In the genomic region with DNA sequence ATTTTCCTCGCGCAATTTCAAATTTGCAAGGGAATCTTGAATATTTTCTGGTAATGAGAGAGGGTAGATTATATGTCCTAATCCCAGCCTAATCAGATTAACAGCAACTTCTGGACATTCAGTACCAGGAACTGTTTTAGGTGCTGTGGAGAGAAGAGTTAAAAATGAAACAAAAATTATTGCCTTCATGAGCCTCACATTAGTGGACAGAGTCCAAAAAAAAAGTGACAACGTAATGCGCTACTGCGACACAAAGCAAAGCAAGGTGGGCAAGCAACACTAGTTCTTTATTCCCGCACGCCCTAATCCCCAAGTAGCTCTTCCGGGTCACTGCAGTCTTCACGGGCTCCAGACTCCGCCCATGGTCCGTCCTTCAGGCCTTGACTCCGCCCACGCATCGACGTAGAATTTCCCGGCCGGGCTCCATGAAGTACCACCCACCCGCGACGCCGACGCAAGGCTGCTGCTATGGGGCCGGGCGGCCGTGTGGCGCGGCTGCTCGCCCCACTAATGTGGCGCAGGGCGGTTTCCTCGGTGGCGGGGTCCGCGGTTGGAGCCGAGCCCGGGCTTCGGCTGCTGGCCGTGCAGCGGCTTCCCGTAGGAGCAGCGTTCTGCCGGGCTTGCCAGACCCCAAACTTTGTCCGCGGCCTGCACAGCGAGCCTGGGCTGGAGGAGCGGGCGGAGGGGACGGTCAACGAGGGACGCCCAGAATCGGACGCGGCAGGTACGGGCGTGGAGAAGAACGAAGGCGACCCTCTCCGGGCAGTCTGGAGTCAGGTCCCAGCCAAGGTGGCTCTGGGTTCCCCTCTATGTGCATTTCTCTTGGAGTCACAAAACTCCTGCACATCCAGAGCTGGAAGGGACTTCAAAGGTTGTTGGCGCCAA, we compare ENCODE assay signal across 1 cellular context.
A peak's percentile ranks its signal among the peaks of the same experiment; 100 is the strongest.
TF ChIP-seq lines count a peak whose summit lies in the region.

Gene MALSU1 (plus strand): TSS at position 455 of the 885 bp plus-strand sequence. CDS start 14 bp downstream, at position 469.

TF ChIP-seq in HepG2, 621 proteins besides CTCF, POLR2A, EP300 and RAD21 (continued from another document and continues in another):
- peak; percentile 97 for TF ChIP-seq ZNF687 (CRISPR knock-in tag; IDR thresholded peaks at IDR 0.05)
- no peak for TF ChIP-seq ZNF713 (CRISPR knock-in tag; IDR thresholded peaks at IDR 0.05)
- no peak for TF ChIP-seq CREBL2 (CRISPR knock-in tag; IDR thresholded peaks at IDR 0.05; ENCODE audit: borderline replicate concordance)
- TF ChIP-seq ZNF317 (CRISPR knock-in tag; IDR thresholded peaks at IDR 0.05) = 0 out of 2 replicates have a peak, but pooled peaks have one; percentile 49
- no peak for TF ChIP-seq IKZF1 (IDR thresholded peaks at IDR 0.05)
- no peak; the same call in 1 of the 2 replicates for TF ChIP-seq MAX (IDR thresholded peaks at IDR 0.05)
- TF ChIP-seq ZNF891 (CRISPR knock-in tag; IDR thresholded peaks at IDR 0.05) = peak; percentile 97
- TF ChIP-seq ELF3 (CRISPR knock-in tag; IDR thresholded peaks at IDR 0.05) = peak; percentile 85
- TF ChIP-seq, protein P1, sequence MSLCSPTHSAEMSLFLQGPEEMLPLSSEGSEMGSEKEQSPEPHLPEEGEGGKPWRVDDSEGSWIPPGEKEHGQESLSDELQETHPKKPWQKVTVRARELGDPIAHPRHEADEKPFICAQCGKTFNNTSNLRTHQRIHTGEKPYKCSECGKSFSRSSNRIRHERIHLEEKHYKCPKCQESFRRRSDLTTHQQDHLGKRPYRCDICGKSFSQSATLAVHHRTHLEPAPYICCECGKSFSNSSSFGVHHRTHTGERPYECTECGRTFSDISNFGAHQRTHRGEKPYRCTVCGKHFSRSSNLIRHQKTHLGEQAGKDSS (CRISPR knock-in tag; IDR thresholded peaks at IDR 0.05; ENCODE audit: borderline replicate concordance, low read depth) = 0 out of 2 replicates have a peak, but pooled peaks have one; percentile 35
- TF ChIP-seq ZFP82 (CRISPR knock-in tag; IDR thresholded peaks at IDR 0.05; ENCODE audit: borderline replicate concordance) = no peak
- no peak for TF ChIP-seq MBNL3 (CRISPR knock-in tag; conservative IDR thresholded peaks at IDR 0.05)
- TF ChIP-seq ZNF512B (CRISPR knock-in tag; IDR thresholded peaks at IDR 0.05; ENCODE audit: borderline replicate concordance) = no peak
- no peak for TF ChIP-seq NR1H2 (CRISPR knock-in tag; IDR thresholded peaks at IDR 0.05; ENCODE audit: borderline replicate concordance, low read depth)
- TF ChIP-seq ZBTB3 (CRISPR knock-in tag; IDR thresholded peaks at IDR 0.05; ENCODE audit: borderline replicate concordance, low read depth) = no peak
- TF ChIP-seq HMGXB4 (CRISPR knock-in tag; IDR thresholded peaks at IDR 0.05; ENCODE audit: borderline replicate concordance in 1 of 2, low read depth in 1 of 2) = peak in 1 of 2 experiments; percentile 85; a peak in 3 of 4 replicates
- TF ChIP-seq HES4 (CRISPR knock-in tag; IDR thresholded peaks at IDR 0.05; ENCODE audit: borderline replicate concordance) = no peak
- no peak for TF ChIP-seq ZNF253 (CRISPR knock-in tag; IDR thresholded peaks at IDR 0.05; ENCODE audit: borderline replicate concordance)
- TF ChIP-seq FOXA3 (CRISPR knock-in tag; IDR thresholded peaks at IDR 0.05) = peak; percentile 41
- TF ChIP-seq ZNF350 (CRISPR knock-in tag; IDR thresholded peaks at IDR 0.05; ENCODE audit: borderline replicate concordance, low read depth) = peak; percentile 74
- TF ChIP-seq, protein P2, sequence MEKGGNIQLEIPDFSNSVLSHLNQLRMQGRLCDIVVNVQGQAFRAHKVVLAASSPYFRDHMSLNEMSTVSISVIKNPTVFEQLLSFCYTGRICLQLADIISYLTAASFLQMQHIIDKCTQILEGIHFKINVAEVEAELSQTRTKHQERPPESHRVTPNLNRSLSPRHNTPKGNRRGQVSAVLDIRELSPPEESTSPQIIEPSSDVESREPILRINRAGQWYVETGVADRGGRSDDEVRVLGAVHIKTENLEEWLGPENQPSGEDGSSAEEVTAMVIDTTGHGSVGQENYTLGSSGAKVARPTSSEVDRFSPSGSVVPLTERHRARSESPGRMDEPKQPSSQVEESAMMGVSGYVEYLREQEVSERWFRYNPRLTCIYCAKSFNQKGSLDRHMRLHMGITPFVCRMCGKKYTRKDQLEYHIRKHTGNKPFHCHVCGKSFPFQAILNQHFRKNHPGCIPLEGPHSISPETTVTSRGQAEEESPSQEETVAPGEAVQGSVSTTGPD (CRISPR knock-in tag; IDR thresholded peaks at IDR 0.05) = no peak
- TF ChIP-seq, protein P3, sequence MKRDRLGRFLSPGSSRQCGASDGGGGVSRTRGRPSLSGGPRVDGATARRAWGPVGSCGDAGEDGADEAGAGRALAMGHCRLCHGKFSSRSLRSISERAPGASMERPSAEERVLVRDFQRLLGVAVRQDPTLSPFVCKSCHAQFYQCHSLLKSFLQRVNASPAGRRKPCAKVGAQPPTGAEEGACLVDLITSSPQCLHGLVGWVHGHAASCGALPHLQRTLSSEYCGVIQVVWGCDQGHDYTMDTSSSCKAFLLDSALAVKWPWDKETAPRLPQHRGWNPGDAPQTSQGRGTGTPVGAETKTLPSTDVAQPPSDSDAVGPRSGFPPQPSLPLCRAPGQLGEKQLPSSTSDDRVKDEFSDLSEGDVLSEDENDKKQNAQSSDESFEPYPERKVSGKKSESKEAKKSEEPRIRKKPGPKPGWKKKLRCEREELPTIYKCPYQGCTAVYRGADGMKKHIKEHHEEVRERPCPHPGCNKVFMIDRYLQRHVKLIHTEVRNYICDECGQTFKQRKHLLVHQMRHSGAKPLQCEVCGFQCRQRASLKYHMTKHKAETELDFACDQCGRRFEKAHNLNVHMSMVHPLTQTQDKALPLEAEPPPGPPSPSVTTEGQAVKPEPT (CRISPR knock-in tag; IDR thresholded peaks at IDR 0.05; ENCODE audit: low read depth) = 0 out of 2 replicates have a peak, but pooled peaks have one; percentile 50
- TF ChIP-seq ZBTB34 (CRISPR knock-in tag; IDR thresholded peaks at IDR 0.05) = peak; percentile 51; the same call in 1 of the 2 replicates
- TF ChIP-seq ZNF615 (CRISPR knock-in tag; IDR thresholded peaks at IDR 0.05; ENCODE audit: borderline replicate concordance) = no peak
- TF ChIP-seq, protein P4, sequence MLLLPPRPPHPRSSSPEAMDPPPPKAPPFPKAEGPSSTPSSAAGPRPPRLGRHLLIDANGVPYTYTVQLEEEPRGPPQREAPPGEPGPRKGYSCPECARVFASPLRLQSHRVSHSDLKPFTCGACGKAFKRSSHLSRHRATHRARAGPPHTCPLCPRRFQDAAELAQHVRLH (CRISPR knock-in tag; IDR thresholded peaks at IDR 0.05; ENCODE audit: borderline replicate concordance, low read depth) = peak; percentile 86
- peak; percentile 51; the same call in 1 of the 2 replicates for TF ChIP-seq NFIC (IDR thresholded peaks at IDR 0.05; ENCODE audit: low read length)
- TF ChIP-seq ZNF484 (CRISPR knock-in tag; IDR thresholded peaks at IDR 0.05; ENCODE audit: borderline replicate concordance, low read depth) = no peak
- TF ChIP-seq, protein P5, sequence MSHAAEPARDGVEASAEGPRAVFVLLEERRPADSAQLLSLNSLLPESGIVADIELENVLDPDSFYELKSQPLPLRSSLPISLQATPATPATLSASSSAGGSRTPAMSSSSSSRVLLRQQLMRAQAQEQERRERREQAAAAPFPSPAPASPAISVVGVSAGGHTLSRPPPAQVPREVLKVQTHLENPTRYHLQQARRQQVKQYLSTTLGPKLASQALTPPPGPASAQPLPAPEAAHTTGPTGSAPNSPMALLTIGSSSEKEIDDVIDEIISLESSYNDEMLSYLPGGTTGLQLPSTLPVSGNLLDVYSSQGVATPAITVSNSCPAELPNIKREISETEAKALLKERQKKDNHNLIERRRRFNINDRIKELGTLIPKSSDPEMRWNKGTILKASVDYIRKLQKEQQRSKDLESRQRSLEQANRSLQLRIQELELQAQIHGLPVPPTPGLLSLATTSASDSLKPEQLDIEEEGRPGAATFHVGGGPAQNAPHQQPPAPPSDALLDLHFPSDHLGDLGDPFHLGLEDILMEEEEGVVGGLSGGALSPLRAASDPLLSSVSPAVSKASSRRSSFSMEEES (CRISPR knock-in tag; IDR thresholded peaks at IDR 0.05) = 0 out of 2 replicates have a peak, but pooled peaks have one; percentile 22
- no peak; the same call in 1 of the 2 replicates for TF ChIP-seq ZNF629 (CRISPR knock-in tag; conservative IDR thresholded peaks at IDR 0.05)
- TF ChIP-seq ZNF180 (CRISPR knock-in tag; IDR thresholded peaks at IDR 0.05; ENCODE audit: borderline replicate concordance, low read depth) = no peak
- no peak for TF ChIP-seq ZNF496 (CRISPR knock-in tag; IDR thresholded peaks at IDR 0.05; ENCODE audit: insufficient replicate concordance)
- TF ChIP-seq KDM2A (CRISPR knock-in tag; IDR thresholded peaks at IDR 0.05; ENCODE audit: borderline replicate concordance, low read depth) = peak; percentile 85; the same call in 1 of the 2 replicates
- no peak for TF ChIP-seq ZNF260 (CRISPR knock-in tag; IDR thresholded peaks at IDR 0.05; ENCODE audit: borderline replicate concordance, low read depth)
- no peak for TF ChIP-seq HOXA7 (CRISPR knock-in tag; IDR thresholded peaks at IDR 0.05)
- peak; percentile 78; the same call in 1 of the 2 replicates for TF ChIP-seq YEATS2 (CRISPR knock-in tag; IDR thresholded peaks at IDR 0.05; ENCODE audit: borderline replicate concordance)
- peak; percentile 30 for TF ChIP-seq HNRNPK (IDR thresholded peaks at IDR 0.05; ENCODE audit: low read depth, low read length, poor library complexity, severe bottlenecking)
- peak; percentile 51; the same call in 1 of the 2 replicates for TF ChIP-seq RXRB (CRISPR knock-in tag; IDR thresholded peaks at IDR 0.05; ENCODE audit: borderline replicate concordance)
